ENCODE assay signal across 11 cellular contexts in the genomic region with DNA sequence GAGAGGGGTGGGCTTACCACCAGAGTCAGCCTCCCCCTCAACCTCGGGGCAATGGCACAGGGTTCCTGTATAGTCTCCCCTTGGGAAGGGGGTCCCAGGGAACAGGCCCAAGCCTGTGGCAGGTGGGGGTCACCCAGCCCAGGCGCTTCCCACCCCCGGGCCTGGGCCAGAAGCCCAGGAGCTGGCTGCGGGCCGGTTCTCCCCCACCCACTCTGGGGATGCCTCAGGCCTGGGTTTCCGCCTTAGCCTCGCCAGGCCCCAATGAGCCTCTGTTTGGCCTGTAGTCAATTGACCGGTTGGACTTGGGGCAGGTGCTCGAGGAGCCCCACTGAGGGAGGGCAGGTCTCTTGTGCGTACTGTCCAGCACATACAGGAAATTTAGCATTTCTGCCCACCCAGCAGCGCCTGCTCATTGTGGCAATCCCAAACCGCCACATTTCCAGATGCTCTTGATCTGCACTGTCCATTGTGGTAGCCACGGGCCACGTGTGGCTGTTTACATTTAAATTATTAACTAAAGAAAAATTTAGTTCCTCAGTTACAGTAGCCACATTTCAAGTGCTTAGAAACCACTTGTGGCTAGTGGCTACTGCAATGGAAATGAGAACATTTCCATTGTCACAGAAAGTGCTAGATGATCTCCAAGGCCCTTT. TPM values are rescaled to one million over a fixed set of nuclear protein-coding genes. Genes with fewer than 3 reads are reported as not detected.
DNase-seq lines count a peak whose midpoint lies in the region; ATAC-seq and TF ChIP-seq lines count a peak whose summit lies in the region.
"Had no signal": no experiment of that assay in that cellular context is flagged by ENCODE, and none has a peak within 500 bp of the region (broad histone marks: within the 10 kb centered on the region; RNA-seq: fewer than 3 reads in every experiment).

No MANE protein-coding gene starts in this region.

- WGBS in transverse colon (ENCODE audit: low coverage in 1 of 2), 2 donors = 48% methylated on average over 14 of the region's 14 CpGs; no CpG with 5 or more reads in 1 of the 2 donors

- BruUV-seq in Panc1 (replicated peaks; lab: Mats Ljungman, UMichigan) (no TSS peak), MCF 10A (replicated peaks; lab: Mats Ljungman, UMichigan) (no TSS peak)

- peaks cover 53% of the 10 kb centered on the region for H3K4me1 ChIP-seq in Panc1 (ENCODE audit: control insufficient read depth, insufficient read depth, low read length)
- peaks cover 24 to 60% (median 43%) of the 10 kb centered on the region in 4 donors for H3K4me1 ChIP-seq in transverse colon

- POLR2A ChIA-PET in Panc1 (lab: Charles Lee) (no interaction called here), MCF 10A (lab: Yijun Ruan, JAX) (interaction anchor here (1.0 kb wide), 1 partner anchor 115 kb away, joined by 3 read pairs; no protein-coding TSS in a partner anchor)

- no peaks in the 10 kb centered on the region; the same call in 1 of the 2 replicates for H3K36me3 ChIP-seq in Panc1 (ENCODE audit: control insufficient read depth, insufficient read depth, low read length)
- H3K36me3 ChIP-seq in transverse colon = no peaks in the 10 kb centered on the region

- no peak for DNase-seq in Panc1 (ENCODE audit: low read depth, low spot score)
- no peak for DNase-seq in coronary artery (ENCODE audit: low spot score)
- DNase-seq in myocyte (ENCODE audit: low read depth) = peak; percentile 43
- DNase-seq in transverse colon = no peak
- no peak for DNase-seq in SKM-1 (lab: John Stamatoyannopoulos, UW; ENCODE audit: unreplicated experiment)
- DNase-seq in activated effector memory CD4-positive, alpha-beta T cell treated with Interleukin-2 at 50 U/mL for 16 hours = no peak
- DNase-seq in MCF 10A (ENCODE audit: unreplicated experiment) = no peak
- DNase-seq: DMS 273 treated with DMSO at 0.1 percent for 48 hours; naive thymus-derived CD8-positive, alpha-beta T cell; NCI-H2029 had no signal

- no peak for TF ChIP-seq POLR2A in transverse colon (IDR thresholded peaks at IDR 0.05)

- ATAC-seq in Panc1 = no peak
- ATAC-seq: naive thymus-derived CD8-positive, alpha-beta T cell had no signal

- no peak for TF ChIP-seq EP300 in transverse colon (IDR thresholded peaks at IDR 0.05; ENCODE audit: low read depth)

- H3K27me3 ChIP-seq in Panc1 (ENCODE audit: control insufficient read depth, insufficient read depth, low read length) (no peaks in the 10 kb centered on the region), transverse colon (no peaks in the 10 kb centered on the region)

- peaks cover 5% of the 10 kb centered on the region for H3K4me1 Mint-ChIP-seq in MCF 10A (ENCODE audit: insufficient read depth, unreplicated experiment)

- intact Hi-C loops in Panc1 (cut with micrococcal nuclease; ENCODE audit: unreplicated experiment) = loop anchor here (5.0 to 10.0 kb wide), 2 partner anchors 58 to 115 kb away; no protein-coding TSS in a partner anchor
- intact Hi-C loops in transverse colon (cut with DNase I; ENCODE audit: low total_unique reads) = loop anchor here (2.0 to 10.0 kb wide), 2 partner anchors 114 to 208 kb away; partner anchors contain the start of genes DNASE2 and KLF1
- intact Hi-C loops in MCF 10A (cut with micrococcal nuclease) = no loop called here

- H3K9me3 ChIP-seq in Panc1 (ENCODE audit: control insufficient read depth, insufficient read depth, low read depth, low read length) (no peaks in the 10 kb centered on the region), transverse colon (no peaks in the 10 kb centered on the region)

- CTCF ChIA-PET in Panc1 (lab: Charles Lee) (no interaction called here), MCF 10A (lab: Yijun Ruan, JAX) (interaction anchor here (0.6 to 7.6 kb wide), 18 partner anchors 14 to 520 kb away, joined by 3 to 97 read pairs (median 6); partner anchors contain the start of gene DAND5)

- H3K9me3 Mint-ChIP-seq in MCF 10A (ENCODE audit: unreplicated experiment) = no peaks in the 10 kb centered on the region
- H3K9me3 Mint-ChIP-seq: IgD-negative memory B cell had no signal

- peaks cover 11% of the 10 kb centered on the region for H3K36me3 Mint-ChIP-seq in MCF 10A (ENCODE audit: insufficient read depth, unreplicated experiment)
- H3K36me3 Mint-ChIP-seq: IgD-negative memory B cell; naive thymus-derived CD8-positive, alpha-beta T cell had no signal

- in situ Hi-C loops in Panc1 (cut with HindIII; ENCODE audit: low pct_unique_long_range_greater_than_20kb, low sequenced_read_pairs) (no loop called here), transverse colon (cut with MboI; ENCODE audit: low pct_ligation_motif_present in 1 of 4, low pct_unique_long_range_greater_than_20kb in 1 of 4, low sequenced_read_pairs in 3 of 4) (loop anchor here in 2 of 4 donors (5.0 to 25.0 kb wide), 2 partner anchors 105 to 115 kb away; partner anchors contain the start of gene NFIX (in 1 of the 2))

- peak overlapping the region; percentile 66 for H3K27ac ChIP-seq in Panc1 (ENCODE audit: low read length)
- H3K27ac ChIP-seq in coronary artery = peak overlapping the region; percentile 85 to 92
- peak overlapping the region; percentile 61 to 92 (median 90) for H3K27ac ChIP-seq in transverse colon

- TF ChIP-seq CTCF in Panc1 (IDR thresholded peaks at IDR 0.05) (no peak), coronary artery (IDR thresholded peaks at IDR 0.05) (no peak), transverse colon (IDR thresholded peaks at IDR 0.05) (no peak), MCF 10A (IDR thresholded peaks at IDR 0.05; ENCODE audit: unreplicated experiment) (no peak)

- H3K4me3 ChIP-seq in Panc1 (ENCODE audit: low read depth in 2 of 2, low read length in 2 of 2) (no peak overlapping the region), coronary artery (no peak overlapping the region), transverse colon (no peak overlapping the region)

- H3K27ac Mint-ChIP-seq in MCF 10A (ENCODE audit: low read depth, unreplicated experiment) = no peak overlapping the region
- H3K27ac Mint-ChIP-seq: naive thymus-derived CD8-positive, alpha-beta T cell had no signal

- no peak overlapping the region for H3K4me3 Mint-ChIP-seq in MCF 10A (ENCODE audit: unreplicated experiment)
- H3K4me3 Mint-ChIP-seq: naive thymus-derived CD8-positive, alpha-beta T cell had no signal

- no peaks in the 10 kb centered on the region for H3K27me3 Mint-ChIP-seq in MCF 10A (ENCODE audit: insufficient read depth, unreplicated experiment)

RNA-seq across cellular contexts. Expression of gene LYL1, which starts 9.9 kb away (rescaled TPM):
- 0.23 TPM for total RNA-seq in Panc1 (2021; ENCODE audit: unreplicated experiment)
- polyA plus RNA-seq in Panc1 (2012; ENCODE audit: insufficient read length) = 0.48 TPM
- total RNA-seq in myocyte = not detected in 2 replicates
- 0.06 TPM for polyA plus RNA-seq in myocyte (2012)
- 10 to 100 TPM in 3 of 4 donors, 1 to 10 TPM in 1; 4.5 to 33.4 (median 16.7) TPM for total RNA-seq in transverse colon
- not detected in 2 replicates for total RNA-seq in MCF 10A (2022)

RNA-seq across cellular contexts. Expression of gene TRMT1, which starts 23.8 kb away (rescaled TPM):
- total RNA-seq in Panc1 (2021; ENCODE audit: unreplicated experiment) (52.0 TPM), myocyte (23.3 and 30.0 TPM in 2 replicates), transverse colon (100 to 1,000 TPM in 1 of 4 donors, 10 to 100 TPM in 3; 26.6 to 199 (median 60.7) TPM), MCF 10A (2022) (47.5 and 63.2 TPM in 2 replicates)
- polyA plus RNA-seq in Panc1 (2012; ENCODE audit: insufficient read length) = 41.4 TPM
- polyA plus RNA-seq in myocyte (2012) = 20.0 TPM

RNA-seq across cellular contexts. Expression of gene NACC1, which starts 25.3 kb away (rescaled TPM):
- total RNA-seq in Panc1 (2021; ENCODE audit: unreplicated experiment) (129 TPM), myocyte (59.7 and 66.2 TPM in 2 replicates), transverse colon (10 to 100 TPM; 31.6 to 54.2 (median 36.5) TPM), MCF 10A (2022) (55.9 and 67.3 TPM in 2 replicates)
- 97.8 TPM for polyA plus RNA-seq in Panc1 (2012; ENCODE audit: insufficient read length)
- polyA plus RNA-seq in myocyte (2012) = 42.8 TPM

RNA-seq across cellular contexts. Expression of gene STX10, which starts 57.4 kb away (rescaled TPM):
- total RNA-seq in Panc1 (2021; ENCODE audit: unreplicated experiment) = 43.6 TPM
- polyA plus RNA-seq in Panc1 (2012; ENCODE audit: insufficient read length) = 108 TPM
- 54.1 and 85.2 TPM in 2 replicates for total RNA-seq in myocyte
- 80.6 TPM for polyA plus RNA-seq in myocyte (2012)
- total RNA-seq in transverse colon = 100 to 1,000 TPM in 1 of 4 donors, 10 to 100 TPM in 3; 69.7 to 164 (median 84.2) TPM
- total RNA-seq in MCF 10A (2022) = 35.2 and 37.9 TPM in 2 replicates

RNA-seq across cellular contexts. Expression of gene IER2, which starts 57.5 kb away (rescaled TPM):
- total RNA-seq in Panc1 (2021; ENCODE audit: unreplicated experiment) (80.4 TPM), myocyte (20.8 and 21.8 TPM in 2 replicates), transverse colon (100 to 1,000 TPM; 184 to 503 (median 244) TPM), MCF 10A (2022) (63.0 and 92.3 TPM in 2 replicates)
- polyA plus RNA-seq in Panc1 (2012; ENCODE audit: insufficient read length) = 81.1 TPM
- polyA plus RNA-seq in myocyte (2012) = 28.1 TPM
